12 cellular contexts compared by ENCODE assay signal in genomic region chr20:47326718-47327137, GRCh38. TPM values are rescaled to one million over a fixed set of nuclear protein-coding genes. Genes with fewer than 3 reads are reported as not detected.
DNase-seq lines count a peak whose midpoint lies in the region; ATAC-seq and TF ChIP-seq lines count a peak whose summit lies in the region.
"Had no signal": no experiment of that assay in that cellular context is flagged by ENCODE, and none has a peak within 500 bp of the region (broad histone marks: within the 10 kb centered on the region; RNA-seq: fewer than 3 reads in every experiment).

No MANE protein-coding gene starts in this region.

- TF ChIP-seq POLR2A in prostate gland (IDR thresholded peaks at IDR 0.05) = no peak

- TF ChIP-seq CTCF in H9 (conservative IDR thresholded peaks at IDR 0.05) (no peak), activated B cell treated with CpG ODN at 0.5 μM for 24 hours (IDR thresholded peaks at IDR 0.05) (no peak), prostate gland (IDR thresholded peaks at IDR 0.05) (no peak)

- H3K79me1 ChIP-seq in H9 (ENCODE audit: insufficient read depth, low read depth, low read length, poor library complexity, severe bottlenecking) = no peaks in the 10 kb centered on the region
- peaks cover 14% of the 10 kb centered on the region for H3K79me1 ChIP-seq in neuronal stem cell (ENCODE audit: low read depth, low read length)

- no peak overlapping the region for H2BK12ac ChIP-seq in H9 (ENCODE audit: insufficient read length, low read depth, low read length)
- H2BK12ac ChIP-seq in neuronal stem cell (ENCODE audit: low read length) = no peak overlapping the region

- H4K20me1 ChIP-seq in H9 (ENCODE audit: control insufficient read depth, insufficient read depth, insufficient read length) = no peaks in the 10 kb centered on the region

- H4K5ac ChIP-seq in H9 (ENCODE audit: insufficient read length, low read depth, low read length) = no peak overlapping the region

- no peaks in the 10 kb centered on the region for H3K9me3 Mint-ChIP-seq in H9
- H3K9me3 Mint-ChIP-seq in activated B cell treated with CpG ODN at 0.5 μM for 24 hours = no peaks in the 10 kb centered on the region
- H3K9me3 Mint-ChIP-seq: activated CD4-positive, alpha-beta memory T cell treated with anti-CD3 and anti-CD28 coated beads, Interleukin-2, amount 10 ng/mL, durations not matched to agents 7 days and 5 days; neural crest cell had no signal

- no CpG with 5 or more reads among the region's 6 CpGs for WGBS in H9 (ENCODE audit: extremely low coverage, insufficient read length, low lambda C conversion rate)
- 51% methylated on average over 6 of the region's 6 CpGs for WGBS in prostate gland
- no CpG with 5 or more reads among the region's 6 CpGs for WGBS in neuronal stem cell (ENCODE audit: extremely low coverage in 2 of 2, insufficient read length in 2 of 2, insufficient replicate concordance in 1 of 2), 2 donors

- H3K27me3 Mint-ChIP-seq in H9 (ENCODE audit: low read depth) (no peaks in the 10 kb centered on the region; the same call in 1 of the 2 replicates), activated B cell treated with CpG ODN at 0.5 μM for 24 hours (no peaks in the 10 kb centered on the region)
- H3K27me3 Mint-ChIP-seq: activated CD4-positive, alpha-beta memory T cell treated with anti-CD3 and anti-CD28 coated beads, Interleukin-2, amount 10 ng/mL, durations not matched to agents 7 days and 5 days had no signal

- H2AFZ ChIP-seq in H9 (ENCODE audit: low read length) (no peak overlapping the region), neuronal stem cell (ENCODE audit: low read length) (no peak overlapping the region)

- H3K36me3 Mint-ChIP-seq in H9 (ENCODE audit: insufficient read depth in 1 of 3, low read depth in 3 of 3) (peaks cover 8 to 36% (median 32%) of the 10 kb centered on the region in 3 experiments), activated B cell treated with CpG ODN at 0.5 μM for 24 hours (ENCODE audit: low read depth) (peaks cover 51% of the 10 kb centered on the region)

- no peak overlapping the region for H3K4me3 ChIP-seq in prostate gland
- no peak overlapping the region for H3K4me3 ChIP-seq in neuronal stem cell (ENCODE audit: low read length in 2 of 2)
- H3K4me3 ChIP-seq: heart left ventricle, SJSA1 had no signal

- H3K27ac Mint-ChIP-seq in H9 = peak overlapping the region; percentile 70 to 90 (median 74); a peak in 5 of 7 replicates
- peak overlapping the region; percentile 21 for H3K27ac Mint-ChIP-seq in activated B cell treated with CpG ODN at 0.5 μM for 24 hours
- H3K27ac Mint-ChIP-seq: activated CD4-positive, alpha-beta memory T cell treated with anti-CD3 and anti-CD28 coated beads, Interleukin-2, amount 10 ng/mL, durations not matched to agents 7 days and 5 days had no signal

- H3K9ac ChIP-seq in H9 (ENCODE audit: extremely low read depth, insufficient read length, low read length) = no peak overlapping the region
- H3K9ac ChIP-seq in neuronal stem cell (ENCODE audit: low read depth, low read length, poor library complexity) = no peak overlapping the region

- H3K27ac ChIP-seq in H9 (ENCODE audit: insufficient read length, low read depth, low read length) (no peak overlapping the region), prostate gland (peak overlapping the region; percentile 59 to 87), neuronal stem cell (replicated peaks; ENCODE audit: low read length) (no peak overlapping the region)
- H3K27ac ChIP-seq: SJSA1 had no signal

- no peaks in the 10 kb centered on the region for H3K9me3 ChIP-seq in H9 (ENCODE audit: control insufficient read depth, low read depth, low read length)
- H3K9me3 ChIP-seq in prostate gland = no peaks in the 10 kb centered on the region
- no peaks in the 10 kb centered on the region for H3K9me3 ChIP-seq in neuronal stem cell (replicated peaks in 1 of 2; ENCODE audit: control insufficient read depth in 2 of 2, insufficient read depth in 1 of 2, low read depth in 1 of 2, low read length in 2 of 2)
- H3K9me3 ChIP-seq: heart left ventricle, SJSA1 had no signal

- H3K18ac ChIP-seq in H9 (ENCODE audit: insufficient read length, low read depth, low read length) = no peak overlapping the region
- H3K18ac ChIP-seq in neuronal stem cell (ENCODE audit: low read length) = no peak overlapping the region

- H3K4me1 Mint-ChIP-seq in H9 (peaks cover 61% of the 10 kb centered on the region in 2 experiments), activated B cell treated with CpG ODN at 0.5 μM for 24 hours (peaks cover 37% of the 10 kb centered on the region)

- H2BK120ac ChIP-seq in H9 (ENCODE audit: low read depth, low read length, poor library complexity, severe bottlenecking) (no peak overlapping the region), neuronal stem cell (ENCODE audit: low read depth, low read length) (no peak overlapping the region)

- H4K91ac ChIP-seq in H9 (ENCODE audit: insufficient read length, low read depth, low read length) (no peak overlapping the region), neuronal stem cell (ENCODE audit: low read depth, low read length, poor library complexity) (no peak overlapping the region)

- no peak overlapping the region for H3K56ac ChIP-seq in H9 (ENCODE audit: insufficient read length, low read depth, low read length)

- CTCF ChIA-PET in activated B cell treated with CpG ODN at 0.5 μM for 24 hours (lab: Charles Lee) = interaction anchor here (1.7 kb wide), 1 partner anchor 57 kb away, joined by 8 read pairs; no protein-coding TSS in a partner anchor

- H3T11ph ChIP-seq in H9 (ENCODE audit: low read length) = no peak overlapping the region

- H2BK5ac ChIP-seq in H9 (ENCODE audit: insufficient read length, low read length) (no peak overlapping the region), neuronal stem cell (ENCODE audit: low read length) (no peak overlapping the region)

- no peak overlapping the region for H2BK20ac ChIP-seq in H9 (ENCODE audit: low read depth, low read length, poor library complexity, severe bottlenecking)

- H2AK5ac ChIP-seq in H9 (ENCODE audit: insufficient read length, low read length) (no peak overlapping the region), neuronal stem cell (ENCODE audit: low read depth, low read length) (no peak overlapping the region)

- no peaks in the 10 kb centered on the region for H3K36me3 ChIP-seq in prostate gland
- H3K36me3 ChIP-seq in neuronal stem cell (replicated peaks in 1 of 2; ENCODE audit: control insufficient read depth in 2 of 2, insufficient read depth in 2 of 2, low read length in 2 of 2) = peaks cover 11 to 79% of the 10 kb centered on the region in 2 donors

- POLR2A ChIA-PET in activated B cell treated with CpG ODN at 0.5 μM for 24 hours (lab: Charles Lee) = interaction anchor here (1.4 kb wide), 1 partner anchor 10 kb away, joined by 3 read pairs; no protein-coding TSS in a partner anchor

- DNase-seq in H9 = no peak
- DNase-seq in activated B cell treated with CpG ODN at 0.5 μM for 24 hours = no peak
- DNase-seq in fibroblast of peridontal ligament (ENCODE audit: extremely low read depth) = peak; percentile 35
- no peak for DNase-seq in prostate gland (ENCODE audit: low spot score)
- no peak for DNase-seq in neuronal stem cell (ENCODE audit: low spot score)
- no peak for DNase-seq in GM19240 (ENCODE audit: insufficient read length, low spot score)
- no peak for DNase-seq in NCI-H187 treated with DMSO at 0.1 percent for 48 hours (lab: John Stamatoyannopoulos, UW)
- DNase-seq: activated CD4-positive, alpha-beta memory T cell treated with anti-CD3 and anti-CD28 coated beads, Interleukin-2, amount 10 ng/mL, durations not matched to agents 7 days and 5 days; heart left ventricle had no signal

- peaks cover 56% of the 10 kb centered on the region; the same call in 1 of the 2 replicates for H3K79me2 ChIP-seq in H9 (ENCODE audit: insufficient read depth, low read length)

- H4K8ac ChIP-seq in H9 (replicated peaks; ENCODE audit: insufficient read length, low read depth, low read length) (no peak overlapping the region), neuronal stem cell (ENCODE audit: low read depth, low read length) (no peak overlapping the region)

- H3K14ac ChIP-seq in H9 (ENCODE audit: insufficient read depth, low read length) = no peak overlapping the region
- no peak overlapping the region for H3K14ac ChIP-seq in neuronal stem cell (ENCODE audit: low read length)

- H3K4me3 Mint-ChIP-seq in H9 = 0 out of 5 replicates have a peak overlapping the region, but pooled peaks of 1 of the 2 experiments have one; percentile 2
- H3K4me3 Mint-ChIP-seq in activated B cell treated with CpG ODN at 0.5 μM for 24 hours = no peak overlapping the region
- H3K4me3 Mint-ChIP-seq: activated CD4-positive, alpha-beta memory T cell treated with anti-CD3 and anti-CD28 coated beads, Interleukin-2, amount 10 ng/mL, durations not matched to agents 7 days and 5 days; neural crest cell had no signal

- no peaks in the 10 kb centered on the region for H3K23me2 ChIP-seq in H9 (ENCODE audit: insufficient read length, low read depth, low read length, poor library complexity, severe bottlenecking)

- H3K27me3 ChIP-seq in H9 (ENCODE audit: insufficient read depth, low read length) (no peaks in the 10 kb centered on the region), prostate gland (replicated peaks; ENCODE audit: insufficient read depth) (no peaks in the 10 kb centered on the region), neuronal stem cell (ENCODE audit: control insufficient read depth in 3 of 3, insufficient read depth in 3 of 3, low read depth in 1 of 3, low read length in 3 of 3) (no peaks in the 10 kb centered on the region)
- H3K27me3 ChIP-seq: heart left ventricle, SJSA1 had no signal

- H3K4ac ChIP-seq in H9 (ENCODE audit: low read depth, low read length) = no peak overlapping the region; the same call in 1 of the 2 replicates
- H3K4ac ChIP-seq in neuronal stem cell (ENCODE audit: low read length) = no peak overlapping the region

- H2BK15ac ChIP-seq in H9 (ENCODE audit: low read depth, low read length) (0 out of 2 replicates have a peak overlapping the region, but pooled peaks have one; percentile 16), neuronal stem cell (ENCODE audit: low read length) (no peak overlapping the region)

- no peak overlapping the region for H3K23ac ChIP-seq in H9 (ENCODE audit: insufficient read length, low read depth, low read length)
- H3K23ac ChIP-seq in neuronal stem cell (ENCODE audit: low read depth, low read length, poor library complexity) = no peak overlapping the region

- ATAC-seq in activated B cell treated with CpG ODN at 0.5 μM for 24 hours (ENCODE audit: low read depth) (no peak), HG03469 (IDR thresholded peaks at IDR 0.05; ENCODE audit: unreplicated experiment) (no peak)
- ATAC-seq: heart left ventricle had no signal

- H3K4me2 ChIP-seq in H9 (ENCODE audit: insufficient read depth, insufficient read length, low read length) (no peak overlapping the region), neuronal stem cell (ENCODE audit: insufficient read depth, low read length, poor library complexity, severe bottlenecking) (no peak overlapping the region)

- intact Hi-C loops in activated B cell treated with CpG ODN at 0.5 μM for 24 hours (cut with micrococcal nuclease) = no loop called here
- intact Hi-C loops in prostate gland (cut with DNase I) = no loop called here

- H3K4me1 ChIP-seq in H9 (ENCODE audit: insufficient read depth, low read length) (peaks cover 24% of the 10 kb centered on the region; the same call in 1 of the 2 replicates), prostate gland (replicated peaks) (peaks cover 6% of the 10 kb centered on the region), neuronal stem cell (ENCODE audit: control insufficient read depth in 2 of 2, insufficient read depth in 1 of 2, low read depth in 1 of 2, low read length in 2 of 2) (peaks cover 0 to 12% of the 10 kb centered on the region in 2 donors)

RNA-seq across cellular contexts. Expression of gene ZMYND8, which starts 29.8 kb away (rescaled TPM):
- total RNA-seq in H9 (2021) (158 and 162 TPM in 2 replicates), activated B cell treated with CpG ODN at 0.5 μM for 24 hours (42.6 and 44.7 TPM in 2 replicates), prostate gland (10 to 100 TPM; 19.9 to 70.9 TPM)
- 44.7 TPM for polyA plus RNA-seq in neuronal stem cell (2013, experiment 1 of 2)
- 45.0 TPM for polyA plus RNA-seq in neuronal stem cell (2013, experiment 2 of 2)

Comparison
In these comparisons a context has a peak if more than half of its experiments do, and no peak if none do; other contexts are left out.
1. H3K27ac ChIP-seq: peak in prostate gland (2 of 2); none in H9 (single experiment) and neuronal stem cell (single experiment).